8 cellular contexts compared by ENCODE assay signal in the genomic region with DNA sequence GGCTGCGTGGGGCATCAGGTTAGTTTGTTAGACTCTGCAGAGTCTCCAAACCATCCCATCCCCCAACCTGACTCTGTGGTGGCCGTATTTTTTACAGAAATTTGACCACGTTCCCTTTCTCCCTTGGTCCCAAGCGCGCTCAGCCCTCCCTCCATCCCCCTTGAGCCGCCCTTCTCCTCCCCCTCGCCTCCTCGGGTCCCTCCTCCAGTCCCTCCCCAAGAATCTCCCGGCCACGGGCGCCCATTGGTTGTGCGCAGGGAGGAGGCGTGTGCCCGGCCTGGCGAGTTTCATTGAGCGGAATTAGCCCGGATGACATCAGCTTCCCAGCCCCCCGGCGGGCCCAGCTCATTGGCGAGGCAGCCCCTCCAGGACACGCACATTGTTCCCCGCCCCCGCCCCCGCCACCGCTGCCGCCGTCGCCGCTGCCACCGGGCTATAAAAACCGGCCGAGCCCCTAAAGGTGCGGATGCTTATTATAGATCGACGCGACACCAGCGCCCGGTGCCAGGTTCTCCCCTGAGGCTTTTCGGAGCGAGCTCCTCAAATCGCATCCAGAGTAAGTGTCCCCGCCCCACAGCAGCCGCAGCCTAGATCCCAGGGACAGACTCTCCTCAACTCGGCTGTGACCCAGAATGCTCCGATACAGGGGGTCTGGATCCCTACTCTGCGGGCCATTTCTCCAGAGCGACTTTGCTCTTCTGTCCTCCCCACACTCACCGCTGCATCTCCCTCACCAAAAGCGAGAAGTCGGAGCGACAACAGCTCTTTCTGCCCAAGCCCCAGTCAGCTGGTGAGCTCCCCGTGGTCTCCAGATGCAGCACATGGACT. TPM values are rescaled to one million over a fixed set of nuclear protein-coding genes. Genes with fewer than 3 reads are reported as not detected.
DNase-seq lines count a peak whose midpoint lies in the region; TF ChIP-seq lines count a peak whose summit lies in the region.

A gene (plus strand): TSS at position 465 of the 828 bp plus-strand sequence. CDS start 928 bp downstream, outside the sequence.

- H3K4me3 ChIP-seq in HUES6 (ENCODE audit: low read depth, low read length) (peak within 1 kb of the TSS; percentile 53), GM23248 (no peak within 1 kb of the TSS)

- intact Hi-C loops in CD14-positive monocyte (cut with micrococcal nuclease): loop anchor here (5.0 to 10.0 kb wide), 2 partner anchors 47 to 169 kb away; a partner anchor contains a TSS
- intact Hi-C loops in activated T-helper 1 cell treated with anti-CD3 and anti-CD28 coated beads, Interleukin-12 subunit alpha, Interleukin-12 subunit beta, Interleukin-2, Interleukin-4 antibody, amounts not matched to agents 30 ng/mL and 10 ng/mL and 1 ng/mL, durations not matched to agents 14 hours and 24 hours and 36 hours (cut with micrococcal nuclease): loop anchor here (10.0 kb wide), 1 partner anchor 191 kb away; no protein-coding TSS in a partner anchor

- H3K27me3 Mint-ChIP-seq in CD14-positive monocyte (ENCODE audit: low read depth in 3 of 3) (peaks cover 90 to 99% (median 94%) of the 10 kb centered on the region in 3 donors), mesothelial cell of epicardium (ENCODE audit: low read depth) (peaks cover 92% of the 10 kb centered on the region)
- H3K27me3 Mint-ChIP-seq in activated T-helper 1 cell treated with anti-CD3 and anti-CD28 coated beads, Interleukin-12 subunit alpha, Interleukin-12 subunit beta, Interleukin-2, Interleukin-4 antibody, amounts not matched to agents 30 ng/mL and 10 ng/mL and 1 ng/mL, durations not matched to agents 14 hours and 24 hours and 36 hours (ENCODE audit: insufficient read depth): peaks cover 77% of the 10 kb centered on the region

- H3K4me3 Mint-ChIP-seq in CD14-positive monocyte (peak within 1 kb of the TSS; percentile 75 to 87), mesothelial cell of epicardium (peak within 1 kb of the TSS; percentile 61)
- H3K4me3 Mint-ChIP-seq in activated T-helper 1 cell treated with anti-CD3 and anti-CD28 coated beads, Interleukin-12 subunit alpha, Interleukin-12 subunit beta, Interleukin-2, Interleukin-4 antibody, amounts not matched to agents 30 ng/mL and 10 ng/mL and 1 ng/mL, durations not matched to agents 14 hours and 24 hours and 36 hours: no peak within 1 kb of the TSS

- no peaks in the 10 kb centered on the region for H3K36me3 ChIP-seq in HUES6 (ENCODE audit: control insufficient read depth, insufficient read depth, low read length)
- no peaks in the 10 kb centered on the region for H3K36me3 ChIP-seq in GM23248 (ENCODE audit: low read depth)

- H3K27ac ChIP-seq in HUES6 (ENCODE audit: low read depth, low read length): no peak within 1 kb of the TSS
- H3K27ac ChIP-seq in GM23248: no peak within 1 kb of the TSS

- H3K79me2 ChIP-seq in GM23248 (ENCODE audit: insufficient read depth): no peaks in the 10 kb centered on the region

- H3F3A ChIP-seq in GM23248 (ENCODE audit: insufficient read depth): no peaks in the 10 kb centered on the region

- DNase-seq in CD14-positive monocyte (ENCODE audit: low spot score): no peak
- no peak for DNase-seq in activated T-helper 1 cell treated with anti-CD3 and anti-CD28 coated beads, Interleukin-12 subunit alpha, Interleukin-12 subunit beta, Interleukin-2, Interleukin-4 antibody, amounts not matched to agents 30 ng/mL and 10 ng/mL and 1 ng/mL, durations not matched to agents 14 hours and 24 hours and 36 hours (ENCODE audit: low spot score)
- DNase-seq in mesothelial cell of epicardium (ENCODE audit: low spot score in 2 of 2, unreplicated experiment in 2 of 2): peak in 1 of 2 experiments; percentile 71
- DNase-seq in OCI-M2 (lab: John Stamatoyannopoulos, UW; ENCODE audit: unreplicated experiment): no peak
- DNase-seq in DMS79 treated with DMSO at 0.1 percent for 48 hours (lab: John Stamatoyannopoulos, UW): no peak
- DNase-seq in NK-92 (lab: John Stamatoyannopoulos, UW; ENCODE audit: unreplicated experiment): no peak
- no peak for DNase-seq in GM23248

- H3K4me1 Mint-ChIP-seq in CD14-positive monocyte (peaks cover 79% of the 10 kb centered on the region), mesothelial cell of epicardium (peaks cover 9% of the 10 kb centered on the region)
- H3K4me1 Mint-ChIP-seq in activated T-helper 1 cell treated with anti-CD3 and anti-CD28 coated beads, Interleukin-12 subunit alpha, Interleukin-12 subunit beta, Interleukin-2, Interleukin-4 antibody, amounts not matched to agents 30 ng/mL and 10 ng/mL and 1 ng/mL, durations not matched to agents 14 hours and 24 hours and 36 hours (ENCODE audit: low read depth): peaks cover 11% of the 10 kb centered on the region

- H3K9ac ChIP-seq in HUES6 (ENCODE audit: low read length) (no peak within 1 kb of the TSS), GM23248 (no peak within 1 kb of the TSS)

- H3K27ac Mint-ChIP-seq in CD14-positive monocyte: peak within 1 kb of the TSS; percentile 18 to 91 (median 53)
- peak within 1 kb of the TSS; percentile 70 for H3K27ac Mint-ChIP-seq in activated T-helper 1 cell treated with anti-CD3 and anti-CD28 coated beads, Interleukin-12 subunit alpha, Interleukin-12 subunit beta, Interleukin-2, Interleukin-4 antibody, amounts not matched to agents 30 ng/mL and 10 ng/mL and 1 ng/mL, durations not matched to agents 14 hours and 24 hours and 36 hours
- peak within 1 kb of the TSS; percentile 12 for H3K27ac Mint-ChIP-seq in mesothelial cell of epicardium

- 2 to 3% methylated on average over 30 to 52 of the region's 52 CpGs for WGBS in GM23248 (ENCODE audit: low coverage in 1 of 2, low lambda C conversion rate in 2 of 2, missing lambda C conversion rate in 2 of 2), 2 experiments

- H3K9me3 ChIP-seq in HUES6 (ENCODE audit: control insufficient read depth, insufficient read depth, low read depth, low read length) (no peaks in the 10 kb centered on the region), GM23248 (ENCODE audit: low read depth) (no peaks in the 10 kb centered on the region)

- H3K9me2 ChIP-seq in GM23248 (ENCODE audit: insufficient read depth): no peaks in the 10 kb centered on the region

- H3K27me3 ChIP-seq in HUES6 (ENCODE audit: control insufficient read depth, insufficient read depth, low read length): peaks cover 100% of the 10 kb centered on the region
- H3K27me3 ChIP-seq in GM23248 (replicated peaks; ENCODE audit: insufficient read depth): peaks cover 96% of the 10 kb centered on the region

- no peak within 1 kb of the TSS for H3K4me2 ChIP-seq in GM23248 (ENCODE audit: unreplicated experiment)

- no peaks in the 10 kb centered on the region for H4K20me1 ChIP-seq in GM23248 (ENCODE audit: insufficient read depth)

- H3K36me3 Mint-ChIP-seq in CD14-positive monocyte (peaks cover 46 to 49% of the 10 kb centered on the region in 2 donors), mesothelial cell of epicardium (no peaks in the 10 kb centered on the region)
- H3K36me3 Mint-ChIP-seq in activated T-helper 1 cell treated with anti-CD3 and anti-CD28 coated beads, Interleukin-12 subunit alpha, Interleukin-12 subunit beta, Interleukin-2, Interleukin-4 antibody, amounts not matched to agents 30 ng/mL and 10 ng/mL and 1 ng/mL, durations not matched to agents 14 hours and 24 hours and 36 hours (ENCODE audit: low read depth): peaks cover 1% of the 10 kb centered on the region

- in situ Hi-C loops in GM23248 (cut with MboI): no loop called here

- no peak within 1 kb of the TSS for H2AFZ ChIP-seq in GM23248

- H3K4me1 ChIP-seq in HUES6 (ENCODE audit: control insufficient read depth, insufficient read depth, low read length) (peaks cover 49% of the 10 kb centered on the region), GM23248 (ENCODE audit: insufficient read depth) (no peaks in the 10 kb centered on the region)

- peaks cover 0 to 62% (median 45%) of the 10 kb centered on the region in 7 donors for H3K9me3 Mint-ChIP-seq in CD14-positive monocyte
- no peaks in the 10 kb centered on the region for H3K9me3 Mint-ChIP-seq in activated T-helper 1 cell treated with anti-CD3 and anti-CD28 coated beads, Interleukin-12 subunit alpha, Interleukin-12 subunit beta, Interleukin-2, Interleukin-4 antibody, amounts not matched to agents 30 ng/mL and 10 ng/mL and 1 ng/mL, durations not matched to agents 14 hours and 24 hours and 36 hours
- no peaks in the 10 kb centered on the region for H3K9me3 Mint-ChIP-seq in mesothelial cell of epicardium

- no peak for TF ChIP-seq CTCF in CD14-positive monocyte (IDR thresholded peaks at IDR 0.05)
- TF ChIP-seq CTCF in mesothelial cell of epicardium (IDR thresholded peaks at IDR 0.05; ENCODE audit: unreplicated experiment): peak; percentile 9

RNA-seq across cellular contexts. Expression of the gene that starts here (rescaled TPM):
- polyA plus RNA-seq in CD14-positive monocyte (not detected), GM23248 (2016; fragmentation: Nextera tagmentation; extraction: Ambion mirVana) (not detected in 2 replicates)
- not detected in 2 replicates for total RNA-seq in activated T-helper 1 cell treated with anti-CD3 and anti-CD28 coated beads, Interleukin-12 subunit alpha, Interleukin-12 subunit beta, Interleukin-2, Interleukin-4 antibody, amounts not matched to agents 30 ng/mL and 10 ng/mL and 1 ng/mL, durations not matched to agents 14 hours and 24 hours and 36 hours
- total RNA-seq in mesothelial cell of epicardium: 0.20 to 0.38 TPM (median 0.35 TPM) in 3 replicates
- total RNA-seq in GM23248 (2014; rRNA removed; shearing (Covaris generic)): not detected in 2 replicates

Comparison
In these comparisons a context has a peak if more than half of its experiments do, and no peak if none do; other contexts are left out.
1. H3K27ac Mint-ChIP-seq: peak in every context shown above with its lines; median percentile 70 in activated T-helper 1 cell treated with anti-CD3 and anti-CD28 coated beads, Interleukin-12 subunit alpha, Interleukin-12 subunit beta, Interleukin-2, Interleukin-4 antibody, amounts not matched to agents 30 ng/mL and 10 ng/mL and 1 ng/mL, durations not matched to agents 14 hours and 24 hours and 36 hours; 53 in CD14-positive monocyte; 12 in mesothelial cell of epicardium.